ENCODE assay signal across 7 cellular contexts in genomic region chr17:35254107-35254802, GRCh38. TPM values are rescaled to one million over a fixed set of nuclear protein-coding genes. Genes with fewer than 3 reads are reported as not detected.
DNase-seq lines count a peak whose midpoint lies in the region; ATAC-seq, FAIRE-seq and TF ChIP-seq lines count a peak whose summit lies in the region.

No MANE protein-coding gene starts in this region.

- no peaks in the 10 kb centered on the region for H3K27me3 Mint-ChIP-seq in activated naive CD8-positive, alpha-beta T cell treated with anti-CD3 and anti-CD28 coated beads, Interleukin-2, amount 10 ng/mL, durations not matched to agents 7 days and 5 days
- peaks cover 0 to 1% (median 0%) of the 10 kb centered on the region in 3 donors for H3K27me3 Mint-ChIP-seq in immature natural killer cell (ENCODE audit: low read depth in 3 of 3)
- H3K27me3 Mint-ChIP-seq in activated CD4-positive, alpha-beta T cell treated with anti-CD3 and anti-CD28 coated beads, Interleukin-2, amount 10 ng/mL, durations not matched to agents 7 days and 5 days: no peaks in the 10 kb centered on the region

- H3K4me1 ChIP-seq in subcutaneous abdominal adipose tissue (ENCODE audit: control insufficient read depth in 5 of 5, insufficient read depth in 5 of 5, low read length in 5 of 5): peaks cover 8 to 47% (median 32%) of the 10 kb centered on the region in 5 donors

- H3K27ac ChIP-seq in subcutaneous abdominal adipose tissue (ENCODE audit: low read depth, low read length): peak overlapping the region; percentile 81

- no peaks in the 10 kb centered on the region for H3K27me3 ChIP-seq in subcutaneous abdominal adipose tissue (ENCODE audit: control insufficient read depth in 5 of 5, insufficient read depth in 4 of 5, low read length in 5 of 5)

- POLR2A ChIA-PET in activated naive CD8-positive, alpha-beta T cell treated with anti-CD3 and anti-CD28 coated beads, Interleukin-2, amount 10 ng/mL, durations not matched to agents 7 days and 5 days (lab: Charles Lee): interaction anchor here (0.6 to 1.2 kb wide), 2 partner anchors 12 to 80 kb away, joined by 3 read pairs; partner anchors contain the start of gene SLFN5
- POLR2A ChIA-PET in activated CD4-positive, alpha-beta T cell treated with anti-CD3 and anti-CD28 coated beads, Interleukin-2, amount 10 ng/mL, durations not matched to agents 7 days and 5 days (lab: Charles Lee): no interaction called here

- CTCF ChIA-PET in activated CD4-positive, alpha-beta T cell treated with anti-CD3 and anti-CD28 coated beads, Interleukin-2, amount 10 ng/mL, durations not matched to agents 7 days and 5 days (lab: Charles Lee): interaction anchor here (1.6 kb wide), 1 partner anchor 11 kb away, joined by 3 read pairs; the partner anchor contains the start of gene SLFN5

- H3K36me3 Mint-ChIP-seq in activated naive CD8-positive, alpha-beta T cell treated with anti-CD3 and anti-CD28 coated beads, Interleukin-2, amount 10 ng/mL, durations not matched to agents 7 days and 5 days: peaks cover 70% of the 10 kb centered on the region
- H3K36me3 Mint-ChIP-seq in immature natural killer cell: peaks cover 10 to 32% (median 20%) of the 10 kb centered on the region in 3 donors
- peaks cover 78% of the 10 kb centered on the region for H3K36me3 Mint-ChIP-seq in activated CD4-positive, alpha-beta T cell treated with anti-CD3 and anti-CD28 coated beads, Interleukin-2, amount 10 ng/mL, durations not matched to agents 7 days and 5 days (ENCODE audit: low read depth)

- peaks cover 9 to 19% (median 9%) of the 10 kb centered on the region in 5 donors for H3K36me3 ChIP-seq in subcutaneous abdominal adipose tissue (ENCODE audit: control insufficient read depth in 5 of 5, insufficient read depth in 5 of 5, low read length in 5 of 5)

- H3K27ac Mint-ChIP-seq in activated naive CD8-positive, alpha-beta T cell treated with anti-CD3 and anti-CD28 coated beads, Interleukin-2, amount 10 ng/mL, durations not matched to agents 7 days and 5 days: peak overlapping the region; percentile 45
- peak overlapping the region; percentile 73 to 91 (median 84) for H3K27ac Mint-ChIP-seq in immature natural killer cell
- no peak overlapping the region for H3K27ac Mint-ChIP-seq in activated CD4-positive, alpha-beta T cell treated with anti-CD3 and anti-CD28 coated beads, Interleukin-2, amount 10 ng/mL, durations not matched to agents 7 days and 5 days

- DNase-seq in HT-29 (ENCODE audit: low spot score): peak; percentile 89
- DNase-seq in activated naive CD8-positive, alpha-beta T cell treated with anti-CD3 and anti-CD28 coated beads, Interleukin-2, amount 10 ng/mL, durations not matched to agents 7 days and 5 days: no peak
- DNase-seq in immature natural killer cell: no peak
- no peak for DNase-seq in GDM1 (lab: John Stamatoyannopoulos, UW)
- DNase-seq in GM12892 (ENCODE audit: insufficient read length): no peak
- DNase-seq in activated CD4-positive, alpha-beta T cell treated with anti-CD3 and anti-CD28 coated beads, Interleukin-2, amount 10 ng/mL, durations not matched to agents 7 days and 5 days: no peak

- no peak overlapping the region for H3K4me3 Mint-ChIP-seq in activated naive CD8-positive, alpha-beta T cell treated with anti-CD3 and anti-CD28 coated beads, Interleukin-2, amount 10 ng/mL, durations not matched to agents 7 days and 5 days
- H3K4me3 Mint-ChIP-seq in immature natural killer cell: peak overlapping the region; percentile 19 to 67 (median 55)
- H3K4me3 Mint-ChIP-seq in activated CD4-positive, alpha-beta T cell treated with anti-CD3 and anti-CD28 coated beads, Interleukin-2, amount 10 ng/mL, durations not matched to agents 7 days and 5 days: no peak overlapping the region

- no peaks in the 10 kb centered on the region for H3K9me3 Mint-ChIP-seq in activated naive CD8-positive, alpha-beta T cell treated with anti-CD3 and anti-CD28 coated beads, Interleukin-2, amount 10 ng/mL, durations not matched to agents 7 days and 5 days
- H3K9me3 Mint-ChIP-seq in immature natural killer cell: no peaks in the 10 kb centered on the region
- peaks cover 3% of the 10 kb centered on the region for H3K9me3 Mint-ChIP-seq in activated CD4-positive, alpha-beta T cell treated with anti-CD3 and anti-CD28 coated beads, Interleukin-2, amount 10 ng/mL, durations not matched to agents 7 days and 5 days

- ATAC-seq in activated naive CD8-positive, alpha-beta T cell treated with anti-CD3 and anti-CD28 coated beads, Interleukin-2, amount 10 ng/mL, durations not matched to agents 7 days and 5 days (ENCODE audit: low read depth): no peak

- no peak overlapping the region for H3K4me3 ChIP-seq in subcutaneous abdominal adipose tissue (ENCODE audit: low read depth in 1 of 5, low read length in 5 of 5)

- H3K9ac ChIP-seq in subcutaneous abdominal adipose tissue (ENCODE audit: low read length in 5 of 5): peak overlapping the region in 3 of 5 donors; percentile 7 to 58 (median 35)

- H3K4me1 Mint-ChIP-seq in activated naive CD8-positive, alpha-beta T cell treated with anti-CD3 and anti-CD28 coated beads, Interleukin-2, amount 10 ng/mL, durations not matched to agents 7 days and 5 days: peaks cover 57% of the 10 kb centered on the region
- H3K4me1 Mint-ChIP-seq in immature natural killer cell: peaks cover 89 to 99% of the 10 kb centered on the region in 2 donors
- H3K4me1 Mint-ChIP-seq in activated CD4-positive, alpha-beta T cell treated with anti-CD3 and anti-CD28 coated beads, Interleukin-2, amount 10 ng/mL, durations not matched to agents 7 days and 5 days: peaks cover 79% of the 10 kb centered on the region

- TF ChIP-seq POLR2A in GM12892 (IDR thresholded peaks at IDR 0.05; ENCODE audit: low read depth, low read length): no peak

- no peak for FAIRE-seq in GM12892 (lab: Jason Lieb, UNC)

- H3K9me3 ChIP-seq in subcutaneous abdominal adipose tissue (ENCODE audit: control insufficient read depth in 5 of 5, low read length in 5 of 5): no peaks in the 10 kb centered on the region

RNA-seq across cellular contexts. Expression of gene SLFN5, which starts 11.4 kb away (rescaled TPM):
- total RNA-seq in HT-29 (2014; rRNA removed; shearing (Covaris generic)): 2.0 and 3.8 TPM in 2 replicates
- total RNA-seq in activated naive CD8-positive, alpha-beta T cell treated with anti-CD3 and anti-CD28 coated beads, Interleukin-2, amount 10 ng/mL, durations not matched to agents 7 days and 5 days: 100 to 1,000 TPM; 239 to 249 TPM
- polyA plus RNA-seq in immature natural killer cell: 100 to 1,000 TPM in 1 of 3 donors, 10 to 100 TPM in 2; 38.5 to 156 (median 84.2) TPM
- polyA plus RNA-seq in GM12892 (2012; ENCODE audit: missing spikeins): 11.6 TPM
- 100 to 1,000 TPM; 199 to 212 TPM for total RNA-seq in activated CD4-positive, alpha-beta T cell treated with anti-CD3 and anti-CD28 coated beads, Interleukin-2, amount 10 ng/mL, durations not matched to agents 7 days and 5 days

Comparison
In these comparisons a context has a peak if more than half of its experiments do, and no peak if none do; other contexts are left out.
1. H3K4me3 Mint-ChIP-seq: peak in immature natural killer cell (5 of 5); none in activated naive CD8-positive, alpha-beta T cell treated with anti-CD3 and anti-CD28 coated beads, Interleukin-2, amount 10 ng/mL, durations not matched to agents 7 days and 5 days (single experiment) and activated CD4-positive, alpha-beta T cell treated with anti-CD3 and anti-CD28 coated beads, Interleukin-2, amount 10 ng/mL, durations not matched to agents 7 days and 5 days (single experiment).
2. RNA of gene SLFN5, which starts 11.4 kb away (total RNA-seq): 239 to 249 TPM in activated naive CD8-positive, alpha-beta T cell treated with anti-CD3 and anti-CD28 coated beads, Interleukin-2, amount 10 ng/mL, durations not matched to agents 7 days and 5 days and 199 to 212 TPM in activated CD4-positive, alpha-beta T cell treated with anti-CD3 and anti-CD28 coated beads, Interleukin-2, amount 10 ng/mL, durations not matched to agents 7 days and 5 days; 2.0 to 3.8 TPM in HT-29; every median in the first group is over 10 times any median in the second.